ENCODE assay signal across 9 cellular contexts in the genomic region with DNA sequence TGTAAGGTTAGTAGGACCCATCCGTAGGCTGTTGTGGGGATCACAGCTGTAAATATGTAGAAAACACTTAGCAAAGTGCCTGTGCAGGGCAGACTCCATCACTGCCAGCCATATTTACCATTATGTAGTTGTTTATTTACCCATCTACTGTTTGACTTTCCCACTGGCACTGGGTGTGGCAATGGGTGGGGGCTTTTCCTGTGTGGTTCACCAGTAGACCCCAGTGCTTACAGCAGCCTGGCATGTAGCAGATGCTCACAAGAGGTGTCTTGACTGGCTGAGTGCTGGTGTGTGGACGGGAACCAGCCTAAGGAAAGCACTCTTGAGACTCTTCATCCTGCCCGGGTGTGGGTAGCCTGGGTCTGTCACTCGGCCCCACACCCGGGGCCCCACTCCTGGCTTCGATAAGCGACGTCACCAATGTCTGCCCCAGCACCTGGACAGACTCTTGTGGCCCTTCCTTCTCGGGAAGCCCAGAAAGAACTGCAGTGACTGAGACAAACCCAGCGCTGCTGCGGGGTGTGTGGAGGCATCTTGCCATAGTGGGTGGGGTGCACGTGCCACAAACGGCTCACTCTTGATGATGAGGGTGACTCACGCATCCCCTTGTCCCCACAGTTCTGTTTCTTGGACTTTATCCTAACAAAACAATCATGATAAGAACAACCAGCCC.
DNase-seq lines count a peak whose midpoint lies in the region; ATAC-seq and TF ChIP-seq lines count a peak whose summit lies in the region.
"Had no signal": no experiment of that assay in that cellular context is flagged by ENCODE, and none has a peak within 500 bp of the region (broad histone marks: within the 10 kb centered on the region; RNA-seq: fewer than 3 reads in every experiment).

No MANE protein-coding gene starts in this region.

- no peaks in the 10 kb centered on the region for H3K27me3 Mint-ChIP-seq in HFFc6 (ENCODE audit: insufficient read depth)
- no peaks in the 10 kb centered on the region for H3K27me3 Mint-ChIP-seq in activated T-helper 1 cell treated with anti-CD3 and anti-CD28 coated beads, Interleukin-12 subunit alpha, Interleukin-12 subunit beta, Interleukin-2, Interleukin-4 antibody, amounts not matched to agents 30 ng/mL and 10 ng/mL and 1 ng/mL, durations not matched to agents 14 hours and 24 hours and 36 hours (ENCODE audit: insufficient read depth)

- ATAC-seq in HG03039 (IDR thresholded peaks at IDR 0.05; ENCODE audit: unreplicated experiment): no peak
- no peak for ATAC-seq in HG03521 (IDR thresholded peaks at IDR 0.05; ENCODE audit: unreplicated experiment)
- no peak for ATAC-seq in HG03354 (IDR thresholded peaks at IDR 0.05; ENCODE audit: poor library complexity, severe bottlenecking, unreplicated experiment)

- intact Hi-C loops in activated T-helper 1 cell treated with anti-CD3 and anti-CD28 coated beads, Interleukin-12 subunit alpha, Interleukin-12 subunit beta, Interleukin-2, Interleukin-4 antibody, amounts not matched to agents 30 ng/mL and 10 ng/mL and 1 ng/mL, durations not matched to agents 14 hours and 24 hours and 36 hours (cut with micrococcal nuclease): loop anchor here (1.0 kb wide), 2 partner anchors 47 to 55 kb away; no protein-coding TSS in a partner anchor

- no peak overlapping the region for H3K4me3 Mint-ChIP-seq in HFFc6
- peak overlapping the region; percentile 76 for H3K4me3 Mint-ChIP-seq in activated T-helper 1 cell treated with anti-CD3 and anti-CD28 coated beads, Interleukin-12 subunit alpha, Interleukin-12 subunit beta, Interleukin-2, Interleukin-4 antibody, amounts not matched to agents 30 ng/mL and 10 ng/mL and 1 ng/mL, durations not matched to agents 14 hours and 24 hours and 36 hours

- DNase-seq in AG08396 (ENCODE audit: low spot score) (peak; percentile 60), HFFc6 (peak; percentile 45), iris pigment epithelial cell (ENCODE audit: low read depth) (peak; percentile 38), NOMO-1 (lab: John Stamatoyannopoulos, UW; ENCODE audit: unreplicated experiment in 2 of 2) (no peak)
- peak; percentile 36 for DNase-seq in activated T-helper 1 cell treated with anti-CD3 and anti-CD28 coated beads, Interleukin-12 subunit alpha, Interleukin-12 subunit beta, Interleukin-2, Interleukin-4 antibody, amounts not matched to agents 30 ng/mL and 10 ng/mL and 1 ng/mL, durations not matched to agents 14 hours and 24 hours and 36 hours (ENCODE audit: low spot score)
- DNase-seq: GDM1 had no signal

- no peak for TF ChIP-seq CTCF in HFFc6 (IDR thresholded peaks at IDR 0.05)

- H3K9me3 Mint-ChIP-seq in HFFc6: no peaks in the 10 kb centered on the region
- no peaks in the 10 kb centered on the region for H3K9me3 Mint-ChIP-seq in activated T-helper 1 cell treated with anti-CD3 and anti-CD28 coated beads, Interleukin-12 subunit alpha, Interleukin-12 subunit beta, Interleukin-2, Interleukin-4 antibody, amounts not matched to agents 30 ng/mL and 10 ng/mL and 1 ng/mL, durations not matched to agents 14 hours and 24 hours and 36 hours

- peaks cover 29% of the 10 kb centered on the region for H3K4me1 Mint-ChIP-seq in HFFc6 (ENCODE audit: low read depth)
- H3K4me1 Mint-ChIP-seq in activated T-helper 1 cell treated with anti-CD3 and anti-CD28 coated beads, Interleukin-12 subunit alpha, Interleukin-12 subunit beta, Interleukin-2, Interleukin-4 antibody, amounts not matched to agents 30 ng/mL and 10 ng/mL and 1 ng/mL, durations not matched to agents 14 hours and 24 hours and 36 hours (ENCODE audit: low read depth): peaks cover 88% of the 10 kb centered on the region

- H3K36me3 Mint-ChIP-seq in HFFc6 (ENCODE audit: low read depth): peaks cover 8% of the 10 kb centered on the region
- H3K36me3 Mint-ChIP-seq in activated T-helper 1 cell treated with anti-CD3 and anti-CD28 coated beads, Interleukin-12 subunit alpha, Interleukin-12 subunit beta, Interleukin-2, Interleukin-4 antibody, amounts not matched to agents 30 ng/mL and 10 ng/mL and 1 ng/mL, durations not matched to agents 14 hours and 24 hours and 36 hours (ENCODE audit: low read depth): peaks cover 23% of the 10 kb centered on the region

- peak overlapping the region; percentile 56 for H3K27ac Mint-ChIP-seq in HFFc6
- H3K27ac Mint-ChIP-seq in activated T-helper 1 cell treated with anti-CD3 and anti-CD28 coated beads, Interleukin-12 subunit alpha, Interleukin-12 subunit beta, Interleukin-2, Interleukin-4 antibody, amounts not matched to agents 30 ng/mL and 10 ng/mL and 1 ng/mL, durations not matched to agents 14 hours and 24 hours and 36 hours: peak overlapping the region; percentile 97

Comparison
In these comparisons a context has a peak if more than half of its experiments do, and no peak if none do; other contexts are left out.
1. DNase-seq: peak in AG08396 (single experiment), HFFc6 (single experiment), activated T-helper 1 cell treated with anti-CD3 and anti-CD28 coated beads, Interleukin-12 subunit alpha, Interleukin-12 subunit beta, Interleukin-2, Interleukin-4 antibody, amounts not matched to agents 30 ng/mL and 10 ng/mL and 1 ng/mL, durations not matched to agents 14 hours and 24 hours and 36 hours (single experiment) and iris pigment epithelial cell (single experiment); none in NOMO-1 (0 of 2).